In the genomic region with DNA sequence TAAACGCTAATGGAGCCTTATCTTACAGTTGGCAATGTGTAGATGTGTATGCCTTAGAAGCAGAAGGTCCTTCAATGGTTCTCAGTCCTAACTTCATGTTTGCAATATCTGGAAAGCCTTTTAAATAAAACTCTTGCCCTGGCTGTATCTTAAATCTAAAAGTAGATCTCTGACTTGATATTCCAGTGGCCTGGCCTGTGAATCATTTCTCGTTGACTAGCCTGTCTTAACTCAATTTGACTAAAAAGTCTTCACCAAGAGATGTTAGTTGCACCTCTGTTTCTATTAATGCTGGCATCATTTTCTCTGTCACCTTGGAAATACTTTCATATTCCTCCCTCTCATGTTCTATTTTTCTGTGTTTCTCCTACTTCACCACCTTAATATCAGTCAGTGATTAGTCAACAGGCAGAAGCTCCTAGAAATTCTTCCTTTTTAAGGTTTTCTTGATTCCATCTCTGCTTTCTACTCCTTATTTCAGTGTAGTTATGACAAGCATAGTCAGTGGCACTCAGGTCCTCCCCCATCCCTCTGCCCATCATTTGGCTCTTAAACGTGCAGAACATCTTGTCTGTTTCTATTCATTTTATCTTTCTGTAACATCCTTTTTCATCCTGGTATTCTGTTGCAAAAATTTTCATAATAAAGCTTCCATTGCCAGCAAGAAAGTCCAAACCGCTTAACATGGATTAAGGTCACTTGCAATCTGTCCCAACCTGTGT, we compare ENCODE assay signal across 1 cellular context.
TF ChIP-seq lines count a peak whose summit lies in the region.

No MANE protein-coding gene starts in this region.

TF ChIP-seq in HepG2, 621 proteins besides CTCF, POLR2A, EP300 and RAD21:
- no peak for TF ChIP-seq ZFP82 (CRISPR knock-in tag; IDR thresholded peaks at IDR 0.05; ENCODE audit: borderline replicate concordance)
- no peak for TF ChIP-seq ZNF10 (CRISPR knock-in tag; IDR thresholded peaks at IDR 0.05; ENCODE audit: borderline replicate concordance, low read depth)
- TF ChIP-seq ZNF3 (CRISPR knock-in tag; IDR thresholded peaks at IDR 0.05), result no peak
- no peak for TF ChIP-seq ZNF550 (CRISPR knock-in tag; IDR thresholded peaks at IDR 0.05; ENCODE audit: borderline replicate concordance)
- TF ChIP-seq SIX4 (CRISPR knock-in tag; IDR thresholded peaks at IDR 0.05), result no peak
- TF ChIP-seq SNAI1 (CRISPR knock-in tag; IDR thresholded peaks at IDR 0.05; ENCODE audit: borderline replicate concordance), result no peak
- TF ChIP-seq CCAR2 (optimal IDR thresholded peaks at IDR 0.05; ENCODE audit: low read depth, low read length), result no peak
- TF ChIP-seq ZNF468 (CRISPR knock-in tag; IDR thresholded peaks at IDR 0.05), result no peak
- TF ChIP-seq MEIS1 (CRISPR knock-in tag; IDR thresholded peaks at IDR 0.05; ENCODE audit: borderline replicate concordance), result no peak
- TF ChIP-seq ZNF205 (CRISPR knock-in tag; IDR thresholded peaks at IDR 0.05), result no peak
- TF ChIP-seq ERF (CRISPR knock-in tag; IDR thresholded peaks at IDR 0.05), result no peak
- TF ChIP-seq, protein P1, sequence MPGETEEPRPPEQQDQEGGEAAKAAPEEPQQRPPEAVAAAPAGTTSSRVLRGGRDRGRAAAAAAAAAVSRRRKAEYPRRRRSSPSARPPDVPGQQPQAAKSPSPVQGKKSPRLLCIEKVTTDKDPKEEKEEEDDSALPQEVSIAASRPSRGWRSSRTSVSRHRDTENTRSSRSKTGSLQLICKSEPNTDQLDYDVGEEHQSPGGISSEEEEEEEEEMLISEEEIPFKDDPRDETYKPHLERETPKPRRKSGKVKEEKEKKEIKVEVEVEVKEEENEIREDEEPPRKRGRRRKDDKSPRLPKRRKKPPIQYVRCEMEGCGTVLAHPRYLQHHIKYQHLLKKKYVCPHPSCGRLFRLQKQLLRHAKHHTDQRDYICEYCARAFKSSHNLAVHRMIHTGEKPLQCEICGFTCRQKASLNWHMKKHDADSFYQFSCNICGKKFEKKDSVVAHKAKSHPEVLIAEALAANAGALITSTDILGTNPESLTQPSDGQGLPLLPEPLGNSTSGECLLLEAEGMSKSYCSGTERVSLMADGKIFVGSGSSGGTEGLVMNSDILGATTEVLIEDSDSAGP (CRISPR knock-in tag; IDR thresholded peaks at IDR 0.05; ENCODE audit: borderline replicate concordance), result no peak
- TF ChIP-seq, protein P2, sequence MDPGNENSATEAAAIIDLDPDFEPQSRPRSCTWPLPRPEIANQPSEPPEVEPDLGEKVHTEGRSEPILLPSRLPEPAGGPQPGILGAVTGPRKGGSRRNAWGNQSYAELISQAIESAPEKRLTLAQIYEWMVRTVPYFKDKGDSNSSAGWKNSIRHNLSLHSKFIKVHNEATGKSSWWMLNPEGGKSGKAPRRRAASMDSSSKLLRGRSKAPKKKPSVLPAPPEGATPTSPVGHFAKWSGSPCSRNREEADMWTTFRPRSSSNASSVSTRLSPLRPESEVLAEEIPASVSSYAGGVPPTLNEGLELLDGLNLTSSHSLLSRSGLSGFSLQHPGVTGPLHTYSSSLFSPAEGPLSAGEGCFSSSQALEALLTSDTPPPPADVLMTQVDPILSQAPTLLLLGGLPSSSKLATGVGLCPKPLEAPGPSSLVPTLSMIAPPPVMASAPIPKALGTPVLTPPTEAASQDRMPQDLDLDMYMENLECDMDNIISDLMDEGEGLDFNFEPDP (CRISPR knock-in tag; conservative IDR thresholded peaks at IDR 0.05), result 0 out of 2 replicates have a peak, but pooled peaks have one; percentile 45
- TF ChIP-seq NFIC (IDR thresholded peaks at IDR 0.05; ENCODE audit: low read length), result no peak
- no peak for TF ChIP-seq DMTF1 (CRISPR knock-in tag; IDR thresholded peaks at IDR 0.05)
- TF ChIP-seq, protein P3, sequence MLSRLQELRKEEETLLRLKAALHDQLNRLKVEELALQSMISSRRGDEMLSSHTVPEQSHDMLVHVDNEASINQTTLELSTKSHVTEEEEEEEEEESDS (CRISPR knock-in tag; IDR thresholded peaks at IDR 0.05; ENCODE audit: borderline replicate concordance), result no peak
- 0 out of 2 replicates have a peak, but pooled peaks have one; percentile 38 for TF ChIP-seq ZSCAN9 (CRISPR knock-in tag; IDR thresholded peaks at IDR 0.05; ENCODE audit: borderline replicate concordance)
TF ChIP-seq in HepG2: peak in this region for 2.
